8 cellular contexts compared by ENCODE assay signal in the genomic region with DNA sequence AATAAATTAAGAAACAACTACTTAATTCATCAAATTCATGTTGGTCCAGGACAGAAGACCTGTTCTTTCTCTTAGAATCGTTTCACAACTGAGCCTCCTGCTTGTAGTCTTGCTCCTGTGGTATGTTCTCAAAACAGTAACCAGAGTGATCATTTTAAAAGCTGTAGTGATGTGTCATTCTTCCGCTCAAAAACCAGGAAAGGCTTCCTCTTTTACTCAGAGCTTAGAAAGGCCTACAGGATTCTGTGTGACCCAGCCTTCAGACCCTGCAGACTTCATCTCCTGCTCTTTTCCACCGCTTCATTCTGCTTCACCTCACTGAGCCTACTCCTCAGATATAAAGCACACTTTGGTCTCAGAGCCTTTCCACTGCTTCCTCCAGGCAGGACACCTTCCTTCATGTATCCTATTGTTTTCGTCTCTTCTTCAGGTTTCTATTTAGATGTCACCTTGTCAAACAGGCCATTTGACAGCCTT. TPM values are rescaled to one million over a fixed set of nuclear protein-coding genes. Genes with fewer than 3 reads are reported as not detected.
DNase-seq lines count a peak whose midpoint lies in the region; ATAC-seq and TF ChIP-seq lines count a peak whose summit lies in the region.

No MANE protein-coding gene starts in this region.

- peak; percentile 93 for ATAC-seq in activated CD8-positive, alpha-beta memory T cell treated with anti-CD3 and anti-CD28 coated beads, Interleukin-2, amount 10 ng/mL, durations not matched to agents 7 days and 5 days

- no peaks in the 10 kb centered on the region for H3K27me3 Mint-ChIP-seq in activated CD8-positive, alpha-beta memory T cell treated with anti-CD3 and anti-CD28 coated beads, Interleukin-2, amount 10 ng/mL, durations not matched to agents 7 days and 5 days

- WGBS in esophagus muscularis mucosa: 60% methylated on average over 4 of the region's 4 CpGs
- WGBS in stomach, 5 donors: 67 to 73% (median 70%) methylated on average over 4 of the region's 4 CpGs
- WGBS in sigmoid colon, 2 donors: 59 to 81% methylated on average over 4 of the region's 4 CpGs

- DNase-seq in activated CD8-positive, alpha-beta memory T cell treated with anti-CD3 and anti-CD28 coated beads, Interleukin-2, amount 10 ng/mL, durations not matched to agents 7 days and 5 days: peak; percentile 56
- DNase-seq in activated CD8-positive, alpha-beta memory T cell treated with anti-CD3 and anti-CD28 coated beads, Interleukin-2, amount 50 U/mL, for 48 hours: no peak
- peak; percentile 56 for DNase-seq in SK-MEL-5 (ENCODE audit: low read depth, low spot score)
- no peak for DNase-seq in esophagus muscularis mucosa (ENCODE audit: extremely low spot score)
- DNase-seq in stomach: no peak
- DNase-seq in DMS53 treated with DMSO at 0.1 percent for 48 hours (lab: John Stamatoyannopoulos, UW; ENCODE audit: unreplicated experiment): no peak
- no peak for DNase-seq in 8988T
- no peak for DNase-seq in sigmoid colon

- H3K27me3 ChIP-seq in esophagus muscularis mucosa (peaks cover 0 to 4% (median 0%) of the 10 kb centered on the region in 4 donors), stomach (no peaks in the 10 kb centered on the region), sigmoid colon (no peaks in the 10 kb centered on the region)

- H3K9me3 ChIP-seq in esophagus muscularis mucosa (no peaks in the 10 kb centered on the region), stomach (peaks cover 0 to 5% (median 0%) of the 10 kb centered on the region in 4 donors), sigmoid colon (no peaks in the 10 kb centered on the region)

- peak overlapping the region; percentile 36 for H3K4me3 Mint-ChIP-seq in activated CD8-positive, alpha-beta memory T cell treated with anti-CD3 and anti-CD28 coated beads, Interleukin-2, amount 10 ng/mL, durations not matched to agents 7 days and 5 days

- TF ChIP-seq POLR2A in esophagus muscularis mucosa (IDR thresholded peaks at IDR 0.05; ENCODE audit: low read depth) (no peak), stomach (IDR thresholded peaks at IDR 0.05) (no peak), sigmoid colon (IDR thresholded peaks at IDR 0.05) (no peak)

- H3K27ac Mint-ChIP-seq in activated CD8-positive, alpha-beta memory T cell treated with anti-CD3 and anti-CD28 coated beads, Interleukin-2, amount 10 ng/mL, durations not matched to agents 7 days and 5 days: peak overlapping the region; percentile 93

- H3K36me3 Mint-ChIP-seq in activated CD8-positive, alpha-beta memory T cell treated with anti-CD3 and anti-CD28 coated beads, Interleukin-2, amount 10 ng/mL, durations not matched to agents 7 days and 5 days: peaks cover 77% of the 10 kb centered on the region

- CTCF ChIA-PET in activated CD8-positive, alpha-beta memory T cell treated with anti-CD3 and anti-CD28 coated beads, Interleukin-2, amount 10 ng/mL, durations not matched to agents 7 days and 5 days (lab: Charles Lee): interaction anchor here (0.8 to 2.4 kb wide), 5 partner anchors 14 to 212 kb away, joined by 3 to 8 read pairs (median 4); no protein-coding TSS in a partner anchor

- peak overlapping the region in 3 of 4 donors; percentile 15 to 40 (median 38) for H3K27ac ChIP-seq in esophagus muscularis mucosa (replicated peaks in 1 of 4)
- H3K27ac ChIP-seq in stomach: peak overlapping the region in 4 of 5 donors; percentile 15 to 54 (median 32)
- H3K27ac ChIP-seq in sigmoid colon: peak overlapping the region in 2 of 4 donors; percentile 31 to 57

- intact Hi-C loops in esophagus muscularis mucosa (cut with DNase I): no loop called here
- intact Hi-C loops in stomach (cut with DNase I; ENCODE audit: low total_unique reads): no loop called here
- intact Hi-C loops in sigmoid colon (cut with DNase I): no loop called here

- in situ Hi-C loops in SK-MEL-5 (cut with HindIII; ENCODE audit: low pct_unique_long_range_greater_than_20kb, low sequenced_read_pairs): no loop called here

- H3K36me3 ChIP-seq in esophagus muscularis mucosa (no peaks in the 10 kb centered on the region), stomach (no peaks in the 10 kb centered on the region), sigmoid colon (no peaks in the 10 kb centered on the region)

- H3K9me3 Mint-ChIP-seq in activated CD8-positive, alpha-beta memory T cell treated with anti-CD3 and anti-CD28 coated beads, Interleukin-2, amount 10 ng/mL, durations not matched to agents 7 days and 5 days (ENCODE audit: low read depth): peaks cover 6% of the 10 kb centered on the region

- H3K4me1 ChIP-seq in esophagus muscularis mucosa (peaks cover 2 to 34% (median 10%) of the 10 kb centered on the region in 4 donors), stomach (peaks cover 1 to 46% (median 7%) of the 10 kb centered on the region in 4 donors), sigmoid colon (no peaks in the 10 kb centered on the region)

- TF ChIP-seq EP300 in esophagus muscularis mucosa (IDR thresholded peaks at IDR 0.05): no peak
- no peak for TF ChIP-seq EP300 in stomach (IDR thresholded peaks at IDR 0.05)
- no peak for TF ChIP-seq EP300 in sigmoid colon (IDR thresholded peaks at IDR 0.05)

- peaks cover 72% of the 10 kb centered on the region for H3K4me1 Mint-ChIP-seq in activated CD8-positive, alpha-beta memory T cell treated with anti-CD3 and anti-CD28 coated beads, Interleukin-2, amount 10 ng/mL, durations not matched to agents 7 days and 5 days

- TF ChIP-seq CTCF in esophagus muscularis mucosa (IDR thresholded peaks at IDR 0.05): no peak
- TF ChIP-seq CTCF in stomach (IDR thresholded peaks at IDR 0.05): no peak
- no peak for TF ChIP-seq CTCF in sigmoid colon (IDR thresholded peaks at IDR 0.05)

- H3K4me3 ChIP-seq in esophagus muscularis mucosa: no peak overlapping the region
- no peak overlapping the region for H3K4me3 ChIP-seq in stomach
- H3K4me3 ChIP-seq in sigmoid colon: no peak overlapping the region

RNA-seq across cellular contexts. Expression of a gene that starts 22.7 kb away (rescaled TPM):
- total RNA-seq in activated CD8-positive, alpha-beta memory T cell treated with anti-CD3 and anti-CD28 coated beads, Interleukin-2, amount 10 ng/mL, durations not matched to agents 7 days and 5 days: 100 to 1,000 TPM in 1 of 2 experiments, 10 to 100 TPM in 1; 77.9 to 102 TPM
- total RNA-seq in SK-MEL-5 (2014; rRNA removed; shearing (Covaris generic)): 41.0 and 43.5 TPM in 2 replicates
- 87.5 and 116 TPM in 2 replicates for polyA plus RNA-seq in SK-MEL-5 (2015; cell fraction: cytosol; rRNA removed)
- 65.1 and 94.1 TPM in 2 replicates for polyA plus RNA-seq in SK-MEL-5 (2015; cell fraction: nucleus; rRNA removed)
- total RNA-seq in esophagus muscularis mucosa (10 to 100 TPM; 15.4 to 29.6 (median 24.4) TPM), stomach (10 to 100 TPM in 4 of 5 donors, 1 to 10 TPM in 1; 3.8 to 31.0 (median 18.1) TPM), sigmoid colon (10 to 100 TPM in 2 of 4 donors, 1 to 10 TPM in 2; 9.4 to 15.3 (median 11.2) TPM)
- polyA plus RNA-seq in stomach (1 to 10 TPM; 4.1 to 9.7 (median 4.6) TPM), sigmoid colon (10 to 100 TPM in 1 of 3 donors, 1 to 10 TPM in 2; 5.4 to 60.5 (median 6.5) TPM)

Comparison
In these comparisons a context has a peak if more than half of its experiments do, and no peak if none do; other contexts are left out.
1. DNase-seq: peak in activated CD8-positive, alpha-beta memory T cell treated with anti-CD3 and anti-CD28 coated beads, Interleukin-2, amount 10 ng/mL, durations not matched to agents 7 days and 5 days (single experiment) and SK-MEL-5 (single experiment); none in activated CD8-positive, alpha-beta memory T cell treated with anti-CD3 and anti-CD28 coated beads, Interleukin-2, amount 50 U/mL, for 48 hours (single experiment), esophagus muscularis mucosa (single experiment), stomach (single experiment), DMS53 treated with DMSO at 0.1 percent for 48 hours (single experiment), 8988T (single experiment) and sigmoid colon (single experiment).